In genomic region chr6:11129908-11130565, GRCh38 we compare ENCODE assay signal across 2 cellular contexts.
TF ChIP-seq lines count a peak whose summit lies in the region.

No MANE protein-coding gene starts in this region.

TF ChIP-seq in K562, 482 proteins besides CTCF, POLR2A, EP300 and RAD21:
- TF ChIP-seq ZNF133 (CRISPR knock-in tag; IDR thresholded peaks at IDR 0.05) (no peak), ZNF174 (CRISPR knock-in tag; IDR thresholded peaks at IDR 0.05) (no peak), ATF4 (CRISPR knock-in tag; IDR thresholded peaks at IDR 0.05) (no peak), KDM5B (IDR thresholded peaks at IDR 0.05; ENCODE audit: insufficient replicate concordance, low read depth, low read length) (no peak), TAL1 (IDR thresholded peaks at IDR 0.05) (no peak), KHSRP (IDR thresholded peaks at IDR 0.05) (no peak), BHLHE40 (IDR thresholded peaks at IDR 0.05; ENCODE audit: low read length) (no peak), ZNF511 (CRISPR knock-in tag; IDR thresholded peaks at IDR 0.05) (no peak), RERE (CRISPR knock-in tag; IDR thresholded peaks at IDR 0.05; ENCODE audit: borderline replicate concordance) (no peak), SNRNP70 (optimal IDR thresholded peaks at IDR 0.05; ENCODE audit: low read depth, low read length) (no peak), ELF1 (tag; IDR thresholded peaks at IDR 0.05) (no peak), ZNF280A (IDR thresholded peaks at IDR 0.05; ENCODE audit: low read depth, partially characterized antibody) (no peak), GTF2E2 (tag; IDR thresholded peaks at IDR 0.05) (no peak), ZNF780A (CRISPR knock-in tag; IDR thresholded peaks at IDR 0.05) (no peak), CREB1 (IDR thresholded peaks at IDR 0.05) (no peak), CREB1 (CRISPR knock-in tag; IDR thresholded peaks at IDR 0.05) (no peak), CTBP1 (IDR thresholded peaks at IDR 0.05; ENCODE audit: borderline replicate concordance) (no peak)
TF ChIP-seq in K562: peak in this region for 0.

TF ChIP-seq in HepG2, 621 proteins besides CTCF, POLR2A, EP300 and RAD21:
- TF ChIP-seq HOXA3 (CRISPR knock-in tag; IDR thresholded peaks at IDR 0.05) = no peak
- no peak for TF ChIP-seq GRHL1 (CRISPR knock-in tag; conservative IDR thresholded peaks at IDR 0.05)
TF ChIP-seq in HepG2: peak in this region for 0.
